ENCODE assay signal across 21 cellular contexts in the genomic region with DNA sequence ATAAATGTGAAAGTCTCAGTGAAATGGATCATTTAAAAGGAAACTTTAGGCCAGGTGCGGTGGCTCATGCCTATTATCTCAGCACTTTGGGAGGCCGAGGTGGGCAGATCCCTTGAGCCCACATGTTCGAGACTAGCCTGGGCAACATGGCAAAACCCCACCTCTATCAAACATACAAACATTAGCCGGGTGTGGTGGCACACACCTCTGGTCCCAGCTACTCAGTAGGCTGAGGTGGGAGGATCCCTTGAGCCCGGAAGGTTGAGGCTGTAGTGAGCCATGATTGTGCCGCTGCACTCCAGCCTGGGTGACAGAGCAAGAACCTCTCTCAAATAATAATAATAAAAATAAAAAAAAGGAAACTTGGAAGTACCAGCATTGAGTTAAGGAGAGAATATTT.
"Had no signal": no experiment of that assay in that cellular context is flagged by ENCODE, and none has a peak within 500 bp of the region (broad histone marks: within the 10 kb centered on the region; RNA-seq: fewer than 3 reads in every experiment).

No MANE protein-coding gene starts in this region.

- H3K4me1 ChIP-seq: gastroesophageal sphincter, spleen, testis, tibial artery had no signal

- H3K36me3 ChIP-seq: gastroesophageal sphincter, heart left ventricle, left lung, spleen, tibial artery had no signal

- H3K9me3 Mint-ChIP-seq: naive thymus-derived CD8-positive, alpha-beta T cell; nephron progenitor cell; stimulated activated memory B cell treated with anti-CD40 and anti-IgM and Interleukin-4, amounts not matched to agents 10 μg/mL and 1 μg/mL and 100 μg/mL, for 72 hours; type B pancreatic cell had no signal

- H3K4me3 ChIP-seq: gastroesophageal sphincter, heart left ventricle, hepatocyte, left lung, psoas muscle, skin epidermis, spleen, testis, tibial artery had no signal

- H3K27ac ChIP-seq: gastroesophageal sphincter, heart left ventricle, left lung, psoas muscle, spleen, testis, tibial artery had no signal

- H3K27ac Mint-ChIP-seq: nephron progenitor cell; stimulated activated memory B cell treated with anti-CD40 and anti-IgM and Interleukin-4, amounts not matched to agents 10 μg/mL and 1 μg/mL and 100 μg/mL, for 72 hours; type B pancreatic cell had no signal

- H3K27me3 Mint-ChIP-seq: type B pancreatic cell had no signal

- H3K4me3 Mint-ChIP-seq: naive thymus-derived CD8-positive, alpha-beta T cell; nephron progenitor cell; stimulated activated memory B cell treated with anti-CD40 and anti-IgM and Interleukin-4, amounts not matched to agents 10 μg/mL and 1 μg/mL and 100 μg/mL, for 72 hours; type B pancreatic cell had no signal

- H3K27me3 ChIP-seq: gastroesophageal sphincter, heart left ventricle, hepatocyte, left lung, spleen, testis, tibial artery had no signal

- ATAC-seq: gastroesophageal sphincter; heart left ventricle; left cardiac atrium; left lung; naive thymus-derived CD8-positive, alpha-beta T cell; psoas muscle; right cardiac atrium; stimulated activated memory B cell treated with anti-CD40 and anti-IgM and Interleukin-4, amounts not matched to agents 10 μg/mL and 1 μg/mL and 100 μg/mL, for 72 hours; stimulated activated naive CD8-positive, alpha-beta T cell treated with anti-CD3 and anti-CD28 coated beads, Interleukin-15, Interleukin-2, amounts not matched to agents 100 U/mL and 50 U/mL, for 24 hours had no signal

- H3K36me3 Mint-ChIP-seq: naive thymus-derived CD8-positive, alpha-beta T cell; stimulated activated memory B cell treated with anti-CD40 and anti-IgM and Interleukin-4, amounts not matched to agents 10 μg/mL and 1 μg/mL and 100 μg/mL, for 72 hours had no signal

- H3K9me3 ChIP-seq: gastroesophageal sphincter, heart left ventricle, left lung, psoas muscle, spleen, testis, tibial artery had no signal

- DNase-seq: effector memory CD4-positive, alpha-beta T cell; heart left ventricle; left cardiac atrium; left lung; mesendoderm; naive thymus-derived CD8-positive, alpha-beta T cell; nephron progenitor cell; nucleus accumbens; psoas muscle; right cardiac atrium; spleen; stimulated activated CD4-positive, alpha-beta T cell treated with anti-CD3 and anti-CD28 coated beads, Interleukin-4, amount 100 ng/mL, for 4 hours; stimulated activated naive CD8-positive, alpha-beta T cell treated with anti-CD3 and anti-CD28 coated beads, Interleukin-15, Interleukin-2, amounts not matched to agents 100 U/mL and 50 U/mL, for 24 hours; substantia nigra; testis; tibial artery had no signal
